8 cellular contexts compared by ENCODE assay signal in genomic region chr16:66872927-66873684, GRCh38. TPM values are rescaled to one million over a fixed set of nuclear protein-coding genes. Genes with fewer than 3 reads are reported as not detected.
DNase-seq lines count a peak whose midpoint lies in the region; ATAC-seq and TF ChIP-seq lines count a peak whose summit lies in the region.

No MANE protein-coding gene starts in this region.

- intact Hi-C loops in Right ventricle myocardium superior (cut with DNase I), result loop anchor here (5.0 kb wide), 1 partner anchor 146 kb away; no protein-coding TSS in a partner anchor
- intact Hi-C loops in ovary (cut with DNase I), result loop anchor here in 1 of 4 donors (2.0 kb wide), 1 partner anchor 42 kb away; the partner anchor contains the start of gene NAE1
- intact Hi-C loops in thyroid gland (cut with DNase I), result no loop called here

- DNase-seq in GM04503 (ENCODE audit: low read depth) (peak; percentile 99), HAP-1 (ENCODE audit: low spot score in 2 of 2) (peak; percentile 83 to 94), M059J (ENCODE audit: low read depth) (peak; percentile 100), SKM-1 (lab: John Stamatoyannopoulos, UW; ENCODE audit: unreplicated experiment) (peak; percentile 99), Right ventricle myocardium superior (peak; percentile 95), ovary (peak; percentile 90 to 94 (median 92)), thyroid gland (peak; percentile 86 to 87)
- peak; percentile 95 for DNase-seq in activated naive CD8-positive, alpha-beta T cell treated with anti-CD3 and anti-CD28 coated beads for 36 hours

- TF ChIP-seq POLR2A in ovary (IDR thresholded peaks at IDR 0.05) (no peak), thyroid gland (IDR thresholded peaks at IDR 0.05) (peak in 1 of 2 donors; percentile 18)

- TF ChIP-seq CTCF in ovary (IDR thresholded peaks at IDR 0.05), result peak; percentile 83 to 93 (median 88)
- TF ChIP-seq CTCF in thyroid gland (IDR thresholded peaks at IDR 0.05), result peak; percentile 72 to 88 (median 82)

- in situ Hi-C loops in HAP-1 (cut with MboI; ENCODE audit: low sequenced_read_pairs), result no loop called here

- H3K4me3 Mint-ChIP-seq in activated naive CD8-positive, alpha-beta T cell treated with anti-CD3 and anti-CD28 coated beads for 36 hours, result peak overlapping the region; percentile 84

- H3K27ac Mint-ChIP-seq in activated naive CD8-positive, alpha-beta T cell treated with anti-CD3 and anti-CD28 coated beads for 36 hours, result peak overlapping the region; percentile 92

- peak overlapping the region; percentile 60 to 67 for H3K27ac ChIP-seq in ovary
- peak overlapping the region; percentile 81 to 88 (median 88) for H3K27ac ChIP-seq in thyroid gland

- peaks cover 39% of the 10 kb centered on the region for H3K4me1 Mint-ChIP-seq in activated naive CD8-positive, alpha-beta T cell treated with anti-CD3 and anti-CD28 coated beads for 36 hours

- ATAC-seq in Right ventricle myocardium superior (ENCODE audit: poor library complexity), result peak; percentile 96

- H3K4me3 ChIP-seq in HAP-1, result peak overlapping the region; percentile 21
- H3K4me3 ChIP-seq in ovary, result peak overlapping the region; percentile 23
- peak overlapping the region in 1 of 3 donors; percentile 21 for H3K4me3 ChIP-seq in thyroid gland (replicated peaks in 1 of 3)

- H3K27me3 ChIP-seq in HAP-1 (ENCODE audit: low read depth), result no peaks in the 10 kb centered on the region
- H3K27me3 ChIP-seq in ovary, result no peaks in the 10 kb centered on the region
- H3K27me3 ChIP-seq in thyroid gland, result no peaks in the 10 kb centered on the region

- no peaks in the 10 kb centered on the region for H3K9me3 ChIP-seq in HAP-1
- no peaks in the 10 kb centered on the region for H3K9me3 ChIP-seq in ovary
- H3K9me3 ChIP-seq in thyroid gland, result no peaks in the 10 kb centered on the region

- H3K4me1 ChIP-seq in HAP-1 (peaks cover 4% of the 10 kb centered on the region; the same call in 1 of the 2 replicates), ovary (ENCODE audit: insufficient read depth) (peaks cover 3% of the 10 kb centered on the region), thyroid gland (peaks cover 19 to 23% of the 10 kb centered on the region in 2 donors)

- H3K27me3 Mint-ChIP-seq in activated naive CD8-positive, alpha-beta T cell treated with anti-CD3 and anti-CD28 coated beads for 36 hours, result no peaks in the 10 kb centered on the region

- H3K36me3 ChIP-seq in HAP-1 (replicated peaks), result no peaks in the 10 kb centered on the region
- H3K36me3 ChIP-seq in ovary, result no peaks in the 10 kb centered on the region
- no peaks in the 10 kb centered on the region for H3K36me3 ChIP-seq in thyroid gland

- WGBS in ovary, 3 donors, result 1 to 2% (median 1%) methylated on average over 40 of the region's 40 CpGs
- WGBS in thyroid gland, 2 donors, result 4 to 5% methylated on average over 38 to 40 of the region's 40 CpGs

- peaks cover 12% of the 10 kb centered on the region for H3K9me3 Mint-ChIP-seq in activated naive CD8-positive, alpha-beta T cell treated with anti-CD3 and anti-CD28 coated beads for 36 hours

- H3K36me3 Mint-ChIP-seq in activated naive CD8-positive, alpha-beta T cell treated with anti-CD3 and anti-CD28 coated beads for 36 hours, result peaks cover 11% of the 10 kb centered on the region

- no peak for TF ChIP-seq EP300 in ovary (IDR thresholded peaks at IDR 0.05)

RNA-seq across cellular contexts. Expression of gene PDP2, which starts 7.2 kb away (rescaled TPM):
- total RNA-seq in M059J (2014; rRNA removed; shearing (Covaris generic)), result 4.2 and 15.1 TPM in 2 replicates
- 10 to 100 TPM; 25.5 to 25.9 TPM for total RNA-seq in activated naive CD8-positive, alpha-beta T cell treated with anti-CD3 and anti-CD28 coated beads for 36 hours
- total RNA-seq in Right ventricle myocardium superior, result 3.3 TPM
- 10 to 100 TPM in 5 of 7 donors, 1 to 10 TPM in 2; 3.9 to 23.3 (median 18.5) TPM for total RNA-seq in ovary
- 10 to 100 TPM in 1 of 2 donors, 1 to 10 TPM in 1; 9.4 to 27.9 TPM for polyA plus RNA-seq in ovary
- total RNA-seq in thyroid gland, result 10 to 100 TPM; 10.7 to 34.5 (median 26.9) TPM

RNA-seq across cellular contexts. Expression of gene CA7, which starts 28.9 kb away (rescaled TPM):
- total RNA-seq in M059J (2014; rRNA removed; shearing (Covaris generic)), result not detected in 2 replicates
- not detected for total RNA-seq in activated naive CD8-positive, alpha-beta T cell treated with anti-CD3 and anti-CD28 coated beads for 36 hours
- total RNA-seq in Right ventricle myocardium superior (not detected), ovary (not detected), thyroid gland (under 1 TPM in 1 of 4 donors, not detected in 3; 0.46 TPM)
- not detected for polyA plus RNA-seq in ovary

RNA-seq across cellular contexts. Expression of gene NAE1, which starts 42.3 kb away (rescaled TPM):
- total RNA-seq in M059J (2014; rRNA removed; shearing (Covaris generic)), result 91.2 and 127 TPM in 2 replicates
- 100 to 1,000 TPM; 118 to 121 TPM for total RNA-seq in activated naive CD8-positive, alpha-beta T cell treated with anti-CD3 and anti-CD28 coated beads for 36 hours
- total RNA-seq in Right ventricle myocardium superior (31.4 TPM), ovary (10 to 100 TPM; 38.3 to 63.7 (median 54.0) TPM), thyroid gland (10 to 100 TPM; 51.0 to 75.0 (median 61.2) TPM)
- 10 to 100 TPM; 41.8 to 44.4 TPM for polyA plus RNA-seq in ovary

RNA-seq across cellular contexts. Expression of gene CDH16, which starts 45.6 kb away (rescaled TPM):
- total RNA-seq in M059J (2014; rRNA removed; shearing (Covaris generic)), result not detected in 2 replicates
- not detected for total RNA-seq in activated naive CD8-positive, alpha-beta T cell treated with anti-CD3 and anti-CD28 coated beads for 36 hours
- total RNA-seq in Right ventricle myocardium superior (0.13 TPM), ovary (10 to 100 TPM in 1 of 7 donors, 1 to 10 TPM in 1, under 1 TPM in 3, not detected in 2; 0.12 to 19.2 (median 0.57) TPM), thyroid gland (100 to 1,000 TPM in 3 of 4 donors, 10 to 100 TPM in 1; 43.1 to 166 (median 134) TPM)
- not detected for polyA plus RNA-seq in ovary

RNA-seq across cellular contexts. Expression of gene RRAD, which starts 52.2 kb away (rescaled TPM):
- total RNA-seq in M059J (2014; rRNA removed; shearing (Covaris generic)), result 3.2 and 9.4 TPM in 2 replicates
- under 1 TPM; 0.20 to 0.33 TPM for total RNA-seq in activated naive CD8-positive, alpha-beta T cell treated with anti-CD3 and anti-CD28 coated beads for 36 hours
- total RNA-seq in Right ventricle myocardium superior (95.4 TPM), ovary (10 to 100 TPM in 5 of 7 donors, 1 to 10 TPM in 2; 5.6 to 43.1 (median 12.1) TPM), thyroid gland (10 to 100 TPM in 3 of 4 donors, 1 to 10 TPM in 1; 6.1 to 15.6 (median 10.9) TPM)
- 10 to 100 TPM in 1 of 2 donors, 1 to 10 TPM in 1; 2.3 to 22.3 TPM for polyA plus RNA-seq in ovary
